ENCODE assay signal across 6 cellular contexts in the genomic region with DNA sequence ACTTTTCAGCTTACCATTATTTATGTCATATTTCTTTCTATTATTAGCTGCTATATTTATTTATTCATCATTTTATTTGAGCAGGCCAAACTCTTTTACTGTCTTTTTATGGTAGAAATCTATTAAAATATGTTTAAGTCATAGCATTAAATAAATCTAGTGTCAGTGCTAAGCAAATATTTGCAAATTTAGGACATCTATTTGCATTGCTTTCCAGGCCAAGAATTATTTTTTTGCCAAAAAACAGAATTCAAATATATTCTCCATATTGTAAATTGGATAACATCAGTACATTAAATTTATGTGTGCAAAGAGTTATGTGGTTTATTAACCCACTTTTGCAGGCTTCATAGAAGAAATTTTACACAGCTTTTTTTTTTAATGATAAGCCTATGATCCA.
"Had no signal": no experiment of that assay in that cellular context is flagged by ENCODE, and none has a peak within 500 bp of the region (broad histone marks: within the 10 kb centered on the region; RNA-seq: fewer than 3 reads in every experiment).

No MANE protein-coding gene starts in this region.

- DNase-seq: IMR-90, KBM-7, KG1 had no signal

- H3K4me3 ChIP-seq: K562 had no signal

- ATAC-seq: HepG2, K562 had no signal

- H3K27ac ChIP-seq: HL-60 had no signal
